Comparison of ENCODE assay signal across 12 cellular contexts in genomic region chr21:41664881-41665765, GRCh38.
DNase-seq lines count a peak whose midpoint lies in the region; FAIRE-seq and TF ChIP-seq lines count a peak whose summit lies in the region.
"Had no signal": no experiment of that assay in that cellular context is flagged by ENCODE, and none has a peak within 500 bp of the region (broad histone marks: within the 10 kb centered on the region; RNA-seq: fewer than 3 reads in every experiment).

No MANE protein-coding gene starts in this region.

- peaks cover 0 to 2% of the 10 kb centered on the region in 2 donors for H3K4me1 ChIP-seq in small intestine (ENCODE audit: control insufficient read depth in 2 of 2, insufficient read depth in 1 of 2, low read depth in 1 of 2, low read length in 1 of 2)

- no peaks in the 10 kb centered on the region for H3K36me3 ChIP-seq in small intestine (ENCODE audit: control insufficient read depth in 2 of 2, insufficient read depth in 2 of 2, low read length in 2 of 2)

- WGBS in small intestine, 3 donors = 65 to 69% (median 65%) methylated on average over 32 of the region's 32 CpGs

- no peak for TF ChIP-seq CTCF in cardiac fibroblast (IDR thresholded peaks at IDR 0.05; ENCODE audit: low read depth, low read length)

- peak overlapping the region in 1 of 2 donors; percentile 17 for H3K27ac ChIP-seq in small intestine (ENCODE audit: low read depth in 1 of 2, low read length in 1 of 2)
- no peak overlapping the region for H3K27ac ChIP-seq in substantia nigra (ENCODE audit: low read depth, low read length, poor library complexity, severe bottlenecking)

- DNase-seq in HCEC 1CT (peak; percentile 3), cardiac fibroblast (ENCODE audit: low read depth in 2 of 2) (peak; percentile 61 to 90), islet precursor cell (peak; percentile 52), small intestine (peak; percentile 24), substantia nigra (lab: John Stamatoyannopoulos, UW) (no peak)
- DNase-seq in activated effector memory CD4-positive, alpha-beta T cell treated with anti-CD3 and anti-CD28 coated beads, Interleukin-2, amount 50 U/mL, for 16 hours = no peak
- DNase-seq in stimulated activated naive CD4-positive, alpha-beta T cell treated with Interleukin-2 at 50 U/mL for 16 hours (lab: John Stamatoyannopoulos, UW) = no peak
- DNase-seq in activated CD8-positive, alpha-beta memory T cell treated with anti-CD3 and anti-CD28 coated beads, Interleukin-2, amount 50 U/mL, for 48 hours = no peak
- DNase-seq: cerebellar nuclear complex; DND-41; NCI-H446 treated with DMSO at 0.1 percent for 48 hours; stimulated activated CD4-positive, alpha-beta T cell treated with anti-CD3 and anti-CD28 coated beads, Interleukin-12 subunit alpha, Interleukin-12 subunit beta, amount 100 ng/mL, for 4 hours had no signal

- H3K27me3 ChIP-seq in small intestine (ENCODE audit: control insufficient read depth in 2 of 2, insufficient read depth in 2 of 2, low read length in 2 of 2) = no peaks in the 10 kb centered on the region

- H3K9me3 ChIP-seq in small intestine (ENCODE audit: control insufficient read depth, low read depth) = no peaks in the 10 kb centered on the region

- H3K4me3 ChIP-seq in cardiac fibroblast (replicated peaks in 1 of 2; ENCODE audit: low read depth in 2 of 2, low read length in 2 of 2) (no peak overlapping the region), small intestine (ENCODE audit: low read depth in 1 of 2, low read length in 2 of 2) (peak overlapping the region in 1 of 2 donors; percentile 9)

- no peak for FAIRE-seq in small intestine (lab: Jason Lieb, UNC)

Comparison
In these comparisons a context has a peak if more than half of its experiments do, and no peak if none do; other contexts are left out.
1. DNase-seq: peak in HCEC 1CT (single experiment), cardiac fibroblast (2 of 2), islet precursor cell (single experiment) and small intestine (single experiment); none in substantia nigra (0 of 49), activated effector memory CD4-positive, alpha-beta T cell treated with anti-CD3 and anti-CD28 coated beads, Interleukin-2, amount 50 U/mL, for 16 hours (single experiment), stimulated activated naive CD4-positive, alpha-beta T cell treated with Interleukin-2 at 50 U/mL for 16 hours (single experiment) and activated CD8-positive, alpha-beta memory T cell treated with anti-CD3 and anti-CD28 coated beads, Interleukin-2, amount 50 U/mL, for 48 hours (single experiment).